In genomic region chr1:244322791-244323521, GRCh38 we compare ENCODE assay signal across 1 cellular context.
TF ChIP-seq lines count a peak whose summit lies in the region.

No MANE protein-coding gene starts in this region.

TF ChIP-seq in WTC11, 78 proteins besides CTCF, POLR2A, EP300 and RAD21 (continued from another document):
- TF ChIP-seq AR (CRISPR knock-in tag; IDR thresholded peaks at IDR 0.05) (no peak), ZNF512 (CRISPR knock-in tag; IDR thresholded peaks at IDR 0.05; ENCODE audit: borderline replicate concordance) (no peak), ATF1 (CRISPR knock-in tag; IDR thresholded peaks at IDR 0.05) (no peak), HMGA2 (CRISPR knock-in tag; IDR thresholded peaks at IDR 0.05) (no peak), NFYB (CRISPR knock-in tag; conservative IDR thresholded peaks at IDR 0.05; ENCODE audit: low read depth) (no peak), RORB (CRISPR knock-in tag; IDR thresholded peaks at IDR 0.05) (no peak)
TF ChIP-seq in WTC11: peak in this region for 0.
